Comparison of ENCODE assay signal across 9 cellular contexts in the genomic region with DNA sequence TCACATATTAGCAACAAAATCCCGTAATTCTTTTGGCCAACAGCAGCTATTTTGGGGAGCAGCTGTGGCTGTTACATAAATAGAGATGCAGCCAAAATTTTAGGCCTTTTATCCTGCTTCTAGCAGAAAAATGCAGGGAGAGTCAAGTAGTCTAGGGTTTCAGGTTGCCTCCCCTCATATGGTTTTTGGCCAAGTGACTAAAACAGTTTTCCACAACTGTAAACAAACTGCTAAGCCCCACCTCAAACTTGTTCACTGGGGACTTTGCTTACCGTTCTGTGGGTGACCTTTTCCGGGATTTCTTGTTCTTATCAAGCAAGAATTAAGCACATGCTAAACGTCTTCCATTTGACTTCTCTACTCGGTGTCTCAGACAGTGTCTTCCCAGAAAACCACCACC.
DNase-seq lines count a peak whose midpoint lies in the region; FAIRE-seq and TF ChIP-seq lines count a peak whose summit lies in the region.
"Had no signal": no experiment of that assay in that cellular context is flagged by ENCODE, and none has a peak within 500 bp of the region (broad histone marks: within the 10 kb centered on the region; RNA-seq: fewer than 3 reads in every experiment).

No MANE protein-coding gene starts in this region.

- H3K4me1 ChIP-seq in muscle layer of colon (ENCODE audit: insufficient read depth, low read length) (peaks cover 52% of the 10 kb centered on the region), tibial artery (peaks cover 3 to 51% (median 36%) of the 10 kb centered on the region in 4 donors)
- H3K4me1 ChIP-seq: HAP-1 had no signal

- H3K4me3 ChIP-seq in muscle layer of colon (ENCODE audit: low read depth in 1 of 2, low read length in 2 of 2) = no peak overlapping the region
- no peak overlapping the region for H3K4me3 ChIP-seq in tibial artery
- H3K4me3 ChIP-seq: HAP-1 had no signal

- H3K36me3 ChIP-seq in muscle layer of colon (ENCODE audit: insufficient read depth, low read length) (peaks cover 5% of the 10 kb centered on the region), tibial artery (no peaks in the 10 kb centered on the region)
- H3K36me3 ChIP-seq: HAP-1 had no signal

- intact Hi-C loops in tibial artery (cut with DNase I; ENCODE audit: low total_unique reads) = no loop called here

- H3K9me3 ChIP-seq in muscle layer of colon (ENCODE audit: low read length) (no peaks in the 10 kb centered on the region), tibial artery (no peaks in the 10 kb centered on the region)
- H3K9me3 ChIP-seq: HAP-1 had no signal

- no peak for TF ChIP-seq CTCF in tibial artery (IDR thresholded peaks at IDR 0.05)

- H3K9ac ChIP-seq in muscle layer of colon (ENCODE audit: low read length) = no peak overlapping the region

- peak; percentile 91 for FAIRE-seq in endometrium (lab: Jason Lieb, UNC)

- H3K27me3 ChIP-seq in muscle layer of colon (ENCODE audit: control insufficient read depth in 1 of 2, insufficient read depth in 2 of 2, low read length in 2 of 2) (no peaks in the 10 kb centered on the region), tibial artery (no peaks in the 10 kb centered on the region)

- H3K27ac ChIP-seq in muscle layer of colon (ENCODE audit: low read depth, low read length) (peak overlapping the region; percentile 62), tibial artery (peak overlapping the region; percentile 66 to 80)

- DNase-seq in LHCN-M2 (ENCODE audit: low read depth) (peak; percentile 67), tibial artery (peak in 1 of 2 donors; percentile 51), nucleus accumbens (lab: John Stamatoyannopoulos, UW) (no peak), NCI-H526 treated with DMSO at 0.1 percent for 48 hours (lab: John Stamatoyannopoulos, UW) (no peak), NCI-H82 treated with DMSO at 0.1 percent for 48 hours (lab: John Stamatoyannopoulos, UW; ENCODE audit: unreplicated experiment) (no peak), NCI-H2196 treated with DMSO at 0.1 percent for 48 hours (lab: John Stamatoyannopoulos, UW; ENCODE audit: unreplicated experiment) (no peak)
